Comparison of ENCODE assay signal across 22 cellular contexts in the genomic region with DNA sequence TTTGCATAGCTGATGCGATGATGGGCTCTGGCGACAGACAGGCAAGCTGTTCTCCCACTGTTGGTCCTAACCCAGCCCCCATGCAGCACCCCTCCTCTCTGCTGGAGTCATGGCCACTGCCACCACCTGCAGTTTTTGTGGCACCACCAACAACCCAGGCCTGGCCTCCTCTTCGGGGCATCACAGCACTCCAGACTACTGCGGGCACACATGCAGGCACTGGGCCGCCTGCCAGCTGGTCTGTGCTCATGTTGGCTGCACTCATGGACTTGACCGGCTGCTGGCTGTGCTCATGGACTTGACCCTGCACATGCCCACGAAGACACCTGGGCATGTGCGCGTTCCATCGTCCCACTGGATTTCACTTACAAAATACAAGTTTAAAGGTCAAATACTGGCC.
"Had no signal": no experiment of that assay in that cellular context is flagged by ENCODE, and none has a peak within 500 bp of the region (broad histone marks: within the 10 kb centered on the region; RNA-seq: fewer than 3 reads in every experiment).

No MANE protein-coding gene starts in this region.

- H3K36me3 ChIP-seq: esophagus muscularis mucosa, gastroesophageal sphincter, heart left ventricle, left lung, lower lobe of right lung had no signal

- DNase-seq: dermis blood vessel endothelial cell; effector CD4-positive, alpha-beta T cell; effector memory CD4-positive, alpha-beta T cell; foreskin keratinocyte; hypothalamus; immature natural killer cell; islet precursor cell; left cardiac atrium; left ventricle myocardium superior; lower lobe of right lung; mesenchymal stem cell; mucosa of descending colon had no signal

- H3K4me3 ChIP-seq: coronary artery, dorsolateral prefrontal cortex, esophagus muscularis mucosa, gastroesophageal sphincter, heart left ventricle, hepatocyte, left lung, lower lobe of right lung, mucosa of descending colon had no signal

- H3K9me3 ChIP-seq: esophagus muscularis mucosa, gastroesophageal sphincter, heart left ventricle, left lung, lower lobe of right lung, mucosa of descending colon had no signal

- ATAC-seq: foreskin keratinocyte, gastroesophageal sphincter, heart left ventricle, left cardiac atrium, left lung, left ventricle myocardium superior, lower lobe of right lung, mucosa of descending colon had no signal

- H3K4me2 ChIP-seq: hepatocyte had no signal

- H3K4me1 ChIP-seq: esophagus muscularis mucosa, foreskin keratinocyte, gastroesophageal sphincter, heart left ventricle, left lung, lower lobe of right lung had no signal

- H3K27me3 ChIP-seq: dorsolateral prefrontal cortex, esophagus muscularis mucosa, foreskin keratinocyte, gastroesophageal sphincter, heart left ventricle, hepatocyte, left lung had no signal

- H2AFZ ChIP-seq: hepatocyte had no signal

- FAIRE-seq: colon, endothelial cell of umbilical vein, frontal cortex had no signal

- H3K79me2 ChIP-seq: hepatocyte had no signal

- H3K27ac ChIP-seq: coronary artery, dorsolateral prefrontal cortex, esophagus muscularis mucosa, foreskin keratinocyte, gastroesophageal sphincter, heart left ventricle, hepatocyte, left lung, lower lobe of right lung had no signal
